26 cellular contexts compared by ENCODE assay signal in the genomic region with DNA sequence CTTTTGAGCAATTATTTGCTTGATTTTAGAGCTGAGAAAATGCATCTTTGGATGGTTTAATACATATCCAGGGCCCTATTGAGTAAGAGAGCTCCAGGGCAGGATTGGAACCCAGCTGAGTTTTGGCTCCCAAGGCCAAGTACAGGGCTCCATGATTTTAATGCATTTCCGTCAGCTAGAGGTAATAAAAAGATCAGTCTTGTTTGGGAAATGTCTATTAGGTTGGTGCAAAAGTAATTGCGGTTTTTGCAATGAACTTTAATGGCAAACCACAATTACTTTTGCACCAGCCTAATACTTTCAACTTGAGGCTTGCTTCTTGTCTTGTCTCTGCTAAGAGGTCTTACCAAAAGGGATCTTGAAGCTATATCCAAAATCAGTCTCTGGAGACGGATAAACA. TPM values are rescaled to one million over a fixed set of nuclear protein-coding genes. Genes with fewer than 3 reads are reported as not detected.
DNase-seq lines count a peak whose midpoint lies in the region; ATAC-seq, FAIRE-seq and TF ChIP-seq lines count a peak whose summit lies in the region.
"Had no signal": no experiment of that assay in that cellular context is flagged by ENCODE, and none has a peak within 500 bp of the region (broad histone marks: within the 10 kb centered on the region; RNA-seq: fewer than 3 reads in every experiment).

No MANE protein-coding gene starts in this region.

- no peaks in the 10 kb centered on the region for H3K79me2 ChIP-seq in HepG2 (ENCODE audit: insufficient read depth, low read length)
- H3K79me2 ChIP-seq in K562 (ENCODE audit: control insufficient read depth, insufficient read depth, low read length), result no peaks in the 10 kb centered on the region
- H3K79me2 ChIP-seq in PC-9 (ENCODE audit: low read depth), result no peaks in the 10 kb centered on the region

- TF ChIP-seq EP300 in HepG2 (IDR thresholded peaks at IDR 0.05; ENCODE audit: low read depth in 2 of 2, low read length in 2 of 2) (no peak), HepG2 (CRISPR knock-in tag; IDR thresholded peaks at IDR 0.05; ENCODE audit: borderline replicate concordance) (no peak), K562 (IDR thresholded peaks at IDR 0.05; ENCODE audit: low read length) (no peak)

- no peaks in the 10 kb centered on the region for H3F3A ChIP-seq in PC-9 (ENCODE audit: insufficient read depth, low read depth)

- no peaks in the 10 kb centered on the region for H4K20me1 ChIP-seq in HepG2 (ENCODE audit: insufficient read depth, low read length)
- no peaks in the 10 kb centered on the region for H4K20me1 ChIP-seq in K562 (replicated peaks; ENCODE audit: control insufficient read depth, insufficient read depth, low read length)
- H4K20me1 ChIP-seq in PC-9 (ENCODE audit: insufficient read depth), result no peaks in the 10 kb centered on the region
- H4K20me1 ChIP-seq: BLaER1 had no signal

- H3K4me3 ChIP-seq in HepG2 (replicated peaks in 1 of 3; ENCODE audit: insufficient read depth in 1 of 3, low read depth in 2 of 3, low read length in 3 of 3) (no peak overlapping the region), right lobe of liver (no peak overlapping the region), SK-N-MC (peak overlapping the region; percentile 32; the same call in 1 of the 2 replicates), K562 (no peak overlapping the region), PC-9 (no peak overlapping the region)
- H3K4me3 ChIP-seq: BLaER1 had no signal

- no peak for FAIRE-seq in HepG2 (lab: Jason Lieb, UNC)
- FAIRE-seq in K562 (lab: Jason Lieb, UNC), result no peak
- FAIRE-seq: A204.1, GM12891, GM19239 had no signal

- DNase-seq in HepG2 (ENCODE audit: low spot score) (no peak), right lobe of liver (no peak), SK-N-MC (ENCODE audit: low read depth, low spot score) (peak; percentile 94), K562 (ENCODE audit: extremely low read depth in 1 of 4, low spot score in 3 of 4) (no peak), NCI-H2081 treated with DMSO at 0.1 percent for 48 hours (lab: John Stamatoyannopoulos, UW) (no peak), PC-9 (no peak)
- DNase-seq: 8988T; ACHN; BE2C; C1 segment of cervical spinal cord; CD4-positive, alpha-beta memory T cell; CD4-positive, CD25-positive, alpha-beta regulatory T cell; CD8-positive, alpha-beta memory T cell; COR-L47; DMS 273 treated with DMSO at 0.1 percent for 48 hours; DMS153; DMS53; DMS79; DND-41; EL; GDM1 had no signal

- H2AFZ ChIP-seq in HepG2 (ENCODE audit: low read length) (no peak overlapping the region), K562 (ENCODE audit: low read depth, low read length) (no peak overlapping the region), PC-9 (no peak overlapping the region)

- in situ Hi-C loops in HepG2 (cut with HindIII; ENCODE audit: extremely low pct_ligation_motif_present, low pct_unique_long_range_greater_than_20kb), result no loop called here
- in situ Hi-C loops in K562 (cut with MboI), result no loop called here

- WGBS in HepG2 (ENCODE audit: low lambda C conversion rate), result 16% methylated on average over 3 of the region's 3 CpGs
- WGBS in right lobe of liver (ENCODE audit: insufficient coverage, low coverage, low lambda C conversion rate, missing lambda C conversion rate), result 51% methylated on average over 3 of the region's 3 CpGs
- 0% methylated on average over 3 of the region's 3 CpGs for WGBS in K562 (ENCODE audit: insufficient coverage, low coverage, missing lambda C conversion rate)

- TF ChIP-seq POLR2A in HepG2 (IDR thresholded peaks at IDR 0.05; ENCODE audit: insufficient read depth in 1 of 2, low read depth in 2 of 2, low read length in 2 of 2) (no peak), right lobe of liver (IDR thresholded peaks at IDR 0.05) (no peak), K562 (conservative IDR thresholded peaks at IDR 0.05) (no peak)

- H3K9me1 ChIP-seq in K562 (ENCODE audit: control insufficient read depth, insufficient read depth, low read length), result no peaks in the 10 kb centered on the region

- H3K9me3 ChIP-seq in HepG2 (ENCODE audit: low read length), result peaks cover 12% of the 10 kb centered on the region
- H3K9me3 ChIP-seq in right lobe of liver, result no peaks in the 10 kb centered on the region
- no peaks in the 10 kb centered on the region for H3K9me3 ChIP-seq in SK-N-MC (ENCODE audit: low read depth, low read length)
- H3K9me3 ChIP-seq in K562 (replicated peaks; ENCODE audit: control insufficient read depth, insufficient read depth, low read depth, low read length), result no peaks in the 10 kb centered on the region
- H3K9me3 ChIP-seq in PC-9 (ENCODE audit: insufficient read depth, low read depth), result no peaks in the 10 kb centered on the region
- H3K9me3 ChIP-seq: BE2C, BLaER1 had no signal

- CTCF ChIA-PET in HepG2 (lab: Yijun Ruan, JAX; ENCODE audit: low intra/inter-chr PET ratio, low total read pairs) (no interaction called here), K562 (lab: Yijun Ruan, JAX; ENCODE audit: low intra/inter-chr PET ratio) (no interaction called here), PC-9 (lab: Charles Lee) (no interaction called here)

- no peak overlapping the region for H3K9ac ChIP-seq in HepG2 (ENCODE audit: insufficient read depth, low read depth, low read length)
- H3K9ac ChIP-seq in SK-N-MC (ENCODE audit: insufficient read length), result no peak overlapping the region
- H3K9ac ChIP-seq in K562 (ENCODE audit: insufficient read depth in 1 of 2, low read depth in 2 of 2, low read length in 2 of 2), result no peak overlapping the region
- H3K9ac ChIP-seq: BLaER1 had no signal

- H3K4me2 ChIP-seq in HepG2 (ENCODE audit: low read depth, low read length) (no peak overlapping the region), K562 (ENCODE audit: insufficient read depth, low read length) (no peak overlapping the region), PC-9 (no peak overlapping the region)
- H3K4me2 ChIP-seq: BLaER1 had no signal

- POLR2A ChIA-PET in HepG2 (lab: Yijun Ruan, JAX) (no interaction called here), K562 (lab: Yijun Ruan, JAX) (no interaction called here), PC-9 (lab: Charles Lee; ENCODE audit: unreplicated experiment) (no interaction called here)

- H3K36me3 ChIP-seq in HepG2 (replicated peaks in 1 of 2; ENCODE audit: control insufficient read depth in 1 of 2, insufficient read depth in 2 of 2, low read length in 2 of 2) (no peaks in the 10 kb centered on the region), right lobe of liver (no peaks in the 10 kb centered on the region), SK-N-MC (ENCODE audit: insufficient read depth, low read length) (no peaks in the 10 kb centered on the region), K562 (ENCODE audit: control insufficient read depth, insufficient read depth, low read length) (no peaks in the 10 kb centered on the region), PC-9 (ENCODE audit: low read depth) (no peaks in the 10 kb centered on the region)
- H3K36me3 ChIP-seq: BE2C, BLaER1 had no signal

- BruUV-seq in HepG2 (replicated peaks; lab: Mats Ljungman, UMichigan), result no TSS peak
- BruUV-seq in K562 (replicated peaks; lab: Mats Ljungman, UMichigan), result no TSS peak
- no TSS peak for BruUV-seq in PC-9 (replicated peaks; lab: Mats Ljungman, UMichigan)

- ATAC-seq in HepG2, result no peak
- no peak for ATAC-seq in right lobe of liver
- no peak for ATAC-seq in K562

- H3K27ac ChIP-seq in HepG2 (ENCODE audit: extremely low read length, insufficient read depth, low read length), result no peak overlapping the region
- H3K27ac ChIP-seq in right lobe of liver, result no peak overlapping the region
- H3K27ac ChIP-seq in SK-N-MC, result peak overlapping the region; percentile 66; the same call in 1 of the 2 replicates
- H3K27ac ChIP-seq in K562 (ENCODE audit: extremely low read depth, low read depth, low read length), result no peak overlapping the region
- no peak overlapping the region for H3K27ac ChIP-seq in PC-9
- H3K27ac ChIP-seq: BLaER1 had no signal

- no peaks in the 10 kb centered on the region for H3K9me2 ChIP-seq in PC-9 (ENCODE audit: insufficient read depth)

- H3K27me3 ChIP-seq in HepG2 (ENCODE audit: control insufficient read depth in 1 of 2, insufficient read depth in 2 of 2, low read length in 2 of 2), result peaks cover 0 to 38% of the 10 kb centered on the region in 2 experiments; a peak in 1 of 5 replicates
- no peaks in the 10 kb centered on the region for H3K27me3 ChIP-seq in right lobe of liver
- H3K27me3 ChIP-seq in K562 (ENCODE audit: control insufficient read depth in 2 of 2, insufficient read depth in 2 of 2, low read length in 2 of 2), result peaks cover 0 to 22% of the 10 kb centered on the region in 2 experiments; a peak in 3 of 5 replicates
- H3K27me3 ChIP-seq in PC-9 (ENCODE audit: insufficient read depth, low read depth), result peaks cover 80% of the 10 kb centered on the region
- H3K27me3 ChIP-seq: BE2C, BLaER1 had no signal

- H3K4me1 ChIP-seq in HepG2 (ENCODE audit: insufficient read depth, low read length) (no peaks in the 10 kb centered on the region), right lobe of liver (no peaks in the 10 kb centered on the region), K562 (replicated peaks in 1 of 2; ENCODE audit: control insufficient read depth in 2 of 2, insufficient read depth in 2 of 2, low read length in 2 of 2) (no peaks in the 10 kb centered on the region), PC-9 (replicated peaks; ENCODE audit: insufficient read depth) (no peaks in the 10 kb centered on the region)
- H3K4me1 ChIP-seq: BE2C, BLaER1 had no signal

- TF ChIP-seq RAD21 in HepG2 (CRISPR knock-in tag; IDR thresholded peaks at IDR 0.05), result no peak
- no peak for TF ChIP-seq RAD21 in K562 (CRISPR knock-in tag; conservative IDR thresholded peaks at IDR 0.05 in 1 of 2, IDR thresholded peaks at IDR 0.05 in 1 of 2)

- TF ChIP-seq CTCF in HepG2 (CRISPR knock-in tag; IDR thresholded peaks at IDR 0.05) (no peak), right lobe of liver (IDR thresholded peaks at IDR 0.05) (no peak), K562 (IDR thresholded peaks at IDR 0.05 in 2 of 3, conservative IDR thresholded peaks at IDR 0.05 in 1 of 3; ENCODE audit: insufficient read depth in 2 of 3, low read depth in 1 of 3, low read length in 3 of 3) (no peak), PC-9 (conservative IDR thresholded peaks at IDR 0.05) (no peak)

- intact Hi-C loops in HepG2 (cut with micrococcal nuclease; ENCODE audit: unreplicated experiment) (no loop called here), right lobe of liver (cut with DNase I) (no loop called here), K562 (cut with micrococcal nuclease) (loop anchor here (10.0 kb wide), 1 partner anchor 1008 kb away; no protein-coding TSS in a partner anchor), PC-9 (cut with micrococcal nuclease; ENCODE audit: unreplicated experiment) (no loop called here)

RNA-seq across cellular contexts. Expression of a gene that starts 29.4 kb away (rescaled TPM):
- total RNA-seq in HepG2 (2016; rRNA removed; fragmentation: Illumina TruSeq; extraction: Trizol) (not detected in 2 replicates), right lobe of liver (under 1 TPM in 3 of 6 experiments, not detected in 3; 0.02 to 0.14 (median 0.09) TPM), K562 (2014; rRNA removed) (not detected in 2 replicates), K562 (2014; rRNA removed; fragmentation: Illumina TruSeq; extraction: Trizol) (not detected in 2 replicates), K562 (2015; rRNA removed; fragmentation: Illumina TruSeq; extraction: Trizol) (not detected in 2 replicates), K562 (2021) (not detected in 2 replicates), PC-9 (2021) (not detected in 2 replicates)
- not detected in 2 replicates for total RNA-seq in HepG2 (2016; cell fraction: cytosol; rRNA removed; fragmentation: Illumina TruSeq; extraction: Trizol; ENCODE audit: low read depth)
- not detected in 2 replicates for total RNA-seq in HepG2 (2016; cell fraction: insoluble cytoplasmic fraction; rRNA removed; fragmentation: Illumina TruSeq; extraction: Trizol)
- total RNA-seq in HepG2 (2016; cell fraction: membrane; rRNA removed; fragmentation: Illumina TruSeq; extraction: Trizol), result not detected in 2 replicates
- not detected in 2 replicates for total RNA-seq in HepG2 (2016; cell fraction: nucleus; rRNA removed; fragmentation: Illumina TruSeq; extraction: Trizol)
- polyA plus RNA-seq in HepG2 (2011; rRNA removed) (not detected in 2 replicates), K562 (2011; rRNA removed) (not detected in 2 replicates), K562 (2014; fragmentation: Illumina TruSeq; extraction: Trizol) (not detected in 2 replicates), K562 (2014; fragmentation: Nextera tagmentation; extraction: Ambion mirVana) (under 1 TPM in 1 of 2 experiments, not detected in 1; 0.04 TPM), K562 (2014; rRNA removed) (not detected in 2 replicates)
- not detected in 2 replicates for polyA plus RNA-seq in HepG2 (2011; cell fraction: cytosol; rRNA removed)
- polyA plus RNA-seq in HepG2 (2011; cell fraction: nucleus; rRNA removed), result not detected in 2 replicates
- polyA plus RNA-seq in HepG2 (2012), result 0.56 and 0.76 TPM in 2 replicates
- polyA plus RNA-seq in HepG2 (2016; cell fraction: cytosol; fragmentation: Illumina TruSeq; extraction: Trizol; ENCODE audit: low read depth), result not detected in 2 replicates
- polyA plus RNA-seq in HepG2 (2016; cell fraction: insoluble cytoplasmic fraction; fragmentation: Illumina TruSeq; extraction: Trizol; ENCODE audit: low read depth), result not detected in 2 replicates
- polyA plus RNA-seq in HepG2 (2016; cell fraction: membrane; fragmentation: Illumina TruSeq; extraction: Trizol; ENCODE audit: low read depth), result not detected in 2 replicates
- not detected in 2 replicates for polyA plus RNA-seq in HepG2 (2016; cell fraction: nucleus; fragmentation: Illumina TruSeq; extraction: Trizol; ENCODE audit: insufficient read depth, low read depth)
- not detected in 2 replicates for polyA minus RNA-seq in HepG2 (2011; rRNA and poly(A)+ RNA removed; ENCODE audit: low replicate concordance)
- not detected in 2 replicates for polyA minus RNA-seq in HepG2 (2011; cell fraction: cytosol; rRNA and poly(A)+ RNA removed)
- polyA minus RNA-seq in HepG2 (2011; cell fraction: nucleus; rRNA and poly(A)+ RNA removed), result not detected in 2 replicates
- not detected in 2 replicates for total RNA-seq in K562 (2011; cell fraction: chromatin; rRNA removed; ENCODE audit: low replicate concordance)
- not detected in 2 replicates for total RNA-seq in K562 (2011; cell fraction: nucleolus; rRNA removed)
- not detected in 2 replicates for total RNA-seq in K562 (2011; cell fraction: nucleoplasm; rRNA removed)
- not detected in 2 replicates for polyA plus RNA-seq in K562 (2011; cell fraction: cytosol; rRNA removed)
- polyA plus RNA-seq in K562 (2011; cell fraction: nucleus; rRNA removed), result not detected in 2 replicates
- polyA plus RNA-seq in K562 (2012), result 0.27 and 0.53 TPM in 2 replicates
- not detected in 2 replicates for polyA minus RNA-seq in K562 (2011; rRNA and poly(A)+ RNA removed)
- polyA minus RNA-seq in K562 (2011; cell fraction: cytosol; rRNA and poly(A)+ RNA removed), result not detected in 2 replicates
- polyA minus RNA-seq in K562 (2011; cell fraction: nucleus; rRNA and poly(A)+ RNA removed), result not detected in 2 replicates
- total RNA-seq: CD8-positive, alpha-beta memory T cell had no signal
- polyA plus RNA-seq: CD14-positive monocyte had no signal
